9 cellular contexts compared by ENCODE assay signal in genomic region chr5:108642170-108642906, GRCh38.
DNase-seq lines count a peak whose midpoint lies in the region; ATAC-seq and TF ChIP-seq lines count a peak whose summit lies in the region.
"Had no signal": no experiment of that assay in that cellular context is flagged by ENCODE, and none has a peak within 500 bp of the region (broad histone marks: within the 10 kb centered on the region; RNA-seq: fewer than 3 reads in every experiment).

No MANE protein-coding gene starts in this region.

- H3K4me2 ChIP-seq in Loucy (ENCODE audit: low read depth, low read length, poor library complexity, severe bottlenecking), result peak overlapping the region; percentile 62

- peak; percentile 75 to 89 (median 84) for ATAC-seq in psoas muscle

- no peak overlapping the region for H3K27ac Mint-ChIP-seq in activated naive CD4-positive, alpha-beta T cell treated with anti-CD3 and anti-CD28 coated beads for 36 hours
- H3K27ac Mint-ChIP-seq: stimulated activated naive CD8-positive, alpha-beta T cell treated with anti-CD3 and anti-CD28 coated beads, Interleukin-15, Interleukin-2, amounts not matched to agents 100 ng/mL and 50 ng/mL, for 24 hours had no signal

- H3K36me3 ChIP-seq in HEK293 (ENCODE audit: control insufficient read depth in 2 of 2, insufficient read depth in 1 of 2, low read length in 2 of 2) (no peaks in the 10 kb centered on the region), Loucy (ENCODE audit: insufficient read depth, low read length) (no peaks in the 10 kb centered on the region), psoas muscle (ENCODE audit: insufficient read depth in 1 of 2, low read depth in 1 of 2) (no peaks in the 10 kb centered on the region)

- H3K36me3 Mint-ChIP-seq in activated naive CD4-positive, alpha-beta T cell treated with anti-CD3 and anti-CD28 coated beads for 36 hours (ENCODE audit: low read depth), result peaks cover 2% of the 10 kb centered on the region

- TF ChIP-seq CTCF in GM12875 (IDR thresholded peaks at IDR 0.05; ENCODE audit: borderline replicate concordance, insufficient read depth, low read depth, low read length), result peak; percentile 88
- peak; percentile 78 for TF ChIP-seq CTCF in HEK293 (tag by site-specific recombination; IDR thresholded peaks at IDR 0.05)
- TF ChIP-seq CTCF in Loucy (conservative IDR thresholded peaks at IDR 0.05; ENCODE audit: low read length), result peak; percentile 70
- peak; percentile 78 for TF ChIP-seq CTCF in psoas muscle (IDR thresholded peaks at IDR 0.05)

- peak overlapping the region; percentile 16 for H3K4me3 Mint-ChIP-seq in activated naive CD4-positive, alpha-beta T cell treated with anti-CD3 and anti-CD28 coated beads for 36 hours
- H3K4me3 Mint-ChIP-seq: stimulated activated naive CD8-positive, alpha-beta T cell treated with anti-CD3 and anti-CD28 coated beads, Interleukin-15, Interleukin-2, amounts not matched to agents 100 ng/mL and 50 ng/mL, for 24 hours had no signal

- CTCF ChIA-PET in HEK293 (lab: Yijun Ruan, JAX), result interaction anchor here (0.5 to 2.9 kb wide), 27 partner anchors 10 to 1985 kb away, joined by 3 to 19 read pairs (median 4); no protein-coding TSS in a partner anchor
- CTCF ChIA-PET in activated naive CD4-positive, alpha-beta T cell treated with anti-CD3 and anti-CD28 coated beads for 36 hours (lab: Charles Lee), result interaction anchor here (0.6 to 2.1 kb wide), 11 partner anchors 9 to 1046 kb away, joined by 3 to 8 read pairs (median 3); no protein-coding TSS in a partner anchor

- H3K4me3 ChIP-seq in GM12875 (ENCODE audit: low read depth, low read length) (no peak overlapping the region), HEK293 (ENCODE audit: low read depth, low read length) (peak overlapping the region; percentile 23), Loucy (ENCODE audit: low read length, poor library complexity, severe bottlenecking) (peak overlapping the region; percentile 22), psoas muscle (no peak overlapping the region)

- peaks cover 14% of the 10 kb centered on the region for H3K27me3 Mint-ChIP-seq in activated naive CD4-positive, alpha-beta T cell treated with anti-CD3 and anti-CD28 coated beads for 36 hours (ENCODE audit: low read depth)

- 0 out of 2 replicates have a peak overlapping the region, but pooled peaks have one; percentile 27 for H3K27ac ChIP-seq in HEK293 (ENCODE audit: extremely low read depth, low read depth, low read length)
- no peak overlapping the region for H3K27ac ChIP-seq in psoas muscle

- POLR2A ChIA-PET in HEK293 (lab: Yijun Ruan, JAX), result no interaction called here

- 13 to 18% (median 13%) methylated on average over 4 of the region's 4 CpGs for WGBS in psoas muscle, 3 donors

- H3K4me1 Mint-ChIP-seq in activated naive CD4-positive, alpha-beta T cell treated with anti-CD3 and anti-CD28 coated beads for 36 hours (ENCODE audit: low read depth), result peaks cover 2% of the 10 kb centered on the region

- peaks cover 6% of the 10 kb centered on the region for H3K9me3 Mint-ChIP-seq in activated naive CD4-positive, alpha-beta T cell treated with anti-CD3 and anti-CD28 coated beads for 36 hours

- H3K4me1 ChIP-seq in HEK293 (ENCODE audit: control insufficient read depth, insufficient read depth, low read length), result no peaks in the 10 kb centered on the region
- H3K4me1 ChIP-seq in Loucy (ENCODE audit: insufficient read depth, low read length, poor library complexity, severe bottlenecking), result no peaks in the 10 kb centered on the region
- H3K4me1 ChIP-seq in psoas muscle, result no peaks in the 10 kb centered on the region

- peak overlapping the region; percentile 76 for H2AFZ ChIP-seq in Loucy (ENCODE audit: low read length)

- intact Hi-C loops in activated naive CD4-positive, alpha-beta T cell treated with anti-CD3 and anti-CD28 coated beads for 36 hours (cut with micrococcal nuclease), result loop anchor here (1.0 to 5.0 kb wide), 6 partner anchors 120 to 1985 kb away; no protein-coding TSS in a partner anchor
- intact Hi-C loops in head of caudate nucleus (cut with DNase I), result no loop called here
- intact Hi-C loops in psoas muscle (cut with DNase I), result loop anchor here in 1 of 2 donors (10.0 kb wide), 1 partner anchor 832 kb away; no protein-coding TSS in a partner anchor

- H3K79me2 ChIP-seq in Loucy (ENCODE audit: insufficient read depth, low read length), result no peaks in the 10 kb centered on the region

- H3K9me2 ChIP-seq in Loucy (replicated peaks; ENCODE audit: low read depth, low read length), result no peaks in the 10 kb centered on the region

- H3F3A ChIP-seq in Loucy (ENCODE audit: low read depth), result no peaks in the 10 kb centered on the region

- H3K27me3 ChIP-seq in Loucy (ENCODE audit: insufficient read depth, low read length, poor library complexity, severe bottlenecking), result no peaks in the 10 kb centered on the region
- H3K27me3 ChIP-seq in psoas muscle (ENCODE audit: insufficient read depth in 3 of 3, low read length in 2 of 3), result peaks cover 0 to 2% (median 0%) of the 10 kb centered on the region in 3 donors

- H3K9ac ChIP-seq in Loucy (ENCODE audit: low read depth, low read length, poor library complexity, severe bottlenecking), result peak overlapping the region; percentile 22

- DNase-seq in SK-N-DZ (ENCODE audit: low spot score) (peak; percentile 85), head of caudate nucleus (peak; percentile 10 to 86 (median 66)), psoas muscle (peak; percentile 26 to 52), GF-D8 (lab: John Stamatoyannopoulos, UW) (no peak)
- DNase-seq in activated naive CD4-positive, alpha-beta T cell treated with anti-CD3 and anti-CD28 coated beads for 36 hours, result peak; percentile 77

- H4K20me1 ChIP-seq in Loucy (ENCODE audit: insufficient read depth, low read length, poor library complexity, severe bottlenecking), result no peaks in the 10 kb centered on the region

- H3K9me3 ChIP-seq in HEK293 (ENCODE audit: control insufficient read depth, insufficient read depth, low read depth, low read length) (no peaks in the 10 kb centered on the region), Loucy (ENCODE audit: insufficient read depth, low read depth, low read length) (no peaks in the 10 kb centered on the region), psoas muscle (no peaks in the 10 kb centered on the region)

TF ChIP-seq in HEK293, 187 proteins besides CTCF, POLR2A, EP300 and RAD21 (continues in another document):
- no peak for TF ChIP-seq SCRT1 (tag by site-specific recombination; IDR thresholded peaks at IDR 0.05; ENCODE audit: borderline replicate concordance)
- TF ChIP-seq BCL6B (tag by site-specific recombination; IDR thresholded peaks at IDR 0.05), result no peak
- TF ChIP-seq ZBTB10 (tag by site-specific recombination; IDR thresholded peaks at IDR 0.05), result no peak
- no peak for TF ChIP-seq GLI4 (tag by site-specific recombination; IDR thresholded peaks at IDR 0.05)
- no peak for TF ChIP-seq ZNF366 (tag by site-specific recombination; conservative IDR thresholded peaks at IDR 0.05)
- no peak for TF ChIP-seq ZNF530 (tag by site-specific recombination; IDR thresholded peaks at IDR 0.05; ENCODE audit: low read depth)
- TF ChIP-seq TRIM28 (IDR thresholded peaks at IDR 0.05; ENCODE audit: borderline replicate concordance, low read length), result peak; percentile 54; the same call in 1 of the 2 replicates
- TF ChIP-seq ZBTB1 (tag by site-specific recombination; IDR thresholded peaks at IDR 0.05), result no peak
- no peak for TF ChIP-seq ZNF707 (tag by site-specific recombination; IDR thresholded peaks at IDR 0.05)
- no peak for TF ChIP-seq ZBTB44 (tag by site-specific recombination; IDR thresholded peaks at IDR 0.05)
- no peak for TF ChIP-seq KLF10 (tag by site-specific recombination; IDR thresholded peaks at IDR 0.05)
- no peak for TF ChIP-seq ZNF473 (tag by site-specific recombination; IDR thresholded peaks at IDR 0.05)
- no peak for TF ChIP-seq SP2 (tag by site-specific recombination; IDR thresholded peaks at IDR 0.05)

Comparison
In these comparisons a context has a peak if more than half of its experiments do, and no peak if none do; other contexts are left out.
1. H3K4me3 ChIP-seq: peak in HEK293 (single experiment) and Loucy (single experiment); none in GM12875 (single experiment) and psoas muscle (single experiment).
2. Peak in every context shown above with its lines, with median percentiles within 50 percentile points of each other: CTCF ChIP-seq.